20 cellular contexts compared by ENCODE assay signal in the genomic region with DNA sequence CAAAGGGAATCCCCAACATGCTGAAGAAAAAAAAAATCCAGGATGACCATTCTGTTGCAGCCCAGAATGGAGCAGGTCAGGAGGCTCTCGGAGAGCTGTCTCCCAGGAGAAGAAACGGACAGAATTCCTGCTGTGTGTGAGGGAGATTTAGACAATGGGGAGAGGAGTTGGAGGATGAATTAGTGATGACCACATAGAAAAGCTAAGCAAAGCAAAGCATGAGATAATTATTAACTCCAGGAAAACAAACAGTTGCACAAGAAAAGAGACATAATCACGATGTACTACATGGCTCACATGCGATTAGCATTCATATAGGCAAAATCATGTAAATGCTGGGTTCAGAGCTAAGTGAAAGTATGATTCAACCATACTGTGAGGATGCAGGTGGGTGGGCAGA.
"Had no signal": no experiment of that assay in that cellular context is flagged by ENCODE, and none has a peak within 500 bp of the region (broad histone marks: within the 10 kb centered on the region; RNA-seq: fewer than 3 reads in every experiment).

No MANE protein-coding gene starts in this region.

- H3K4me3 ChIP-seq: colonic mucosa, esophagus muscularis mucosa, gastroesophageal sphincter, left ventricle myocardium inferior, mucosa of descending colon, prostate gland, stomach had no signal

- H3K27me3 ChIP-seq: colonic mucosa had no signal

- H3K9me3 ChIP-seq: colonic mucosa, esophagus muscularis mucosa, gastroesophageal sphincter, left ventricle myocardium inferior, mucosa of descending colon, prostate gland, stomach had no signal

- H3K27ac ChIP-seq: brain microvascular endothelial cell, colonic mucosa, esophagus muscularis mucosa, gastroesophageal sphincter, left ventricle myocardium inferior, prostate gland, stomach had no signal

- ATAC-seq: activated naive CD8-positive, alpha-beta T cell treated with anti-CD3 and anti-CD28 coated beads, Interleukin-2, amount 50 U/mL, for 24 hours; activated T-cell treated with anti-CD3 and anti-CD28 coated beads, Interleukin-2, amount 50 U/mL, for 4 hours; gastroesophageal sphincter; mucosa of descending colon; right cardiac atrium; stimulated activated effector memory CD8-positive, alpha-beta T cell treated with anti-CD3 and anti-CD28 coated beads, Interleukin-12 subunit alpha, Interleukin-12 subunit beta, amount 100 ng/mL, for 72 hours had no signal

- DNase-seq: activated CD4-positive, alpha-beta T cell treated with anti-CD3 and anti-CD28 coated beads, Interleukin-2, amount 10 ng/mL, durations not matched to agents 24 days and 14 days; activated CD8-positive, alpha-beta memory T cell treated with anti-CD3 and anti-CD28 coated beads, Interleukin-2, amount 50 U/mL, for 4 hours; activated naive CD4-positive, alpha-beta T cell treated with anti-CD3 and anti-CD28 coated beads for 36 hours; activated naive CD8-positive, alpha-beta T cell treated with anti-CD3 and anti-CD28 coated beads, Interleukin-2, amount 50 U/mL, for 24 hours; activated T-cell treated with anti-CD3 and anti-CD28 coated beads, Interleukin-2, amount 50 U/mL, for 4 hours; anterior cingulate cortex; brain microvascular endothelial cell; colonic mucosa; left ventricle myocardium inferior; mucosa of descending colon; naive B cell; right cardiac atrium; small intestine; stimulated activated CD4-positive, alpha-beta T cell treated with anti-CD3 and anti-CD28 coated beads, Interleukin-15, amount 100 ng/mL, for 24 hours; stimulated activated CD4-positive, alpha-beta T cell treated with anti-CD3 and anti-CD28 coated beads, Interleukin-4, amount 100 ng/mL, for 1 hour; stomach had no signal

- H3K36me3 ChIP-seq: brain microvascular endothelial cell, colonic mucosa, esophagus muscularis mucosa, gastroesophageal sphincter, left ventricle myocardium inferior, prostate gland, stomach had no signal

- H3K4me1 ChIP-seq: colonic mucosa, prostate gland had no signal
